ENCODE assay signal across 17 cellular contexts in the genomic region with DNA sequence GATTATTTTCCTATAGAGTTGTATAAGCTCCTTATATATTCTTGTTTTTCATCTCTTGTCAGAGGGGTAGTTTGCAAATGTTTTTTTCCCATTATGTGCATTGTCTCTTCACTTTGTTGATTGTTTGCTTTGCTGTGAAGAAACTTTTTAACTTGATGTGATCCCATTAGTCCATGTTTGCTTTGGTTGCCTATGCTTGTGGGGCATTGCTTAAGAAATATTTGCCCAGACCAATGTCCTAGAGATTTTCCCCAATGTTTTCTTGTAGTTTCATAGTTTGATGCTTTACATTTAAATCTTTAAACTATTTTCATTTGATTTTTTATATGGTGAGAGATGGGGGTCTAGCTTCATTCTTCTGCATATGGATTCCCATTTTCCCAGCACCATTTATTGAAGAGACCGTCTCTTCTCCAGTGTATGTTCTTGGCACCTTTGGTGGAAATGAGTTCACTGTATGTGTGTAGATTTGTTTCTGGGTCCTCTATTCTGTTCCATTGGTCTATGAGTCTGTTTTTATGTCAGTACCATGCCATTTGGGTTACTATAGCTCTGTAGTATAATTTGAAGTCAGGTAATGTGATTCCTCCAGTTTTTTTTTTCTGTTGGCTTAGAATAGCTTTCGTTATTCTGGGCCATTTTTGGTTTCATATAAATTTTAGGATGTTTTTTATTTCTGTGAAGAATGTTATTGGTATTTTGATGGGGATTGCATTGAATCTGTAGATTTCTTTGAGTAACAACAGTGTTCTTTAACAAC.
DNase-seq lines count a peak whose midpoint lies in the region; ATAC-seq and TF ChIP-seq lines count a peak whose summit lies in the region.
"Had no signal": no experiment of that assay in that cellular context is flagged by ENCODE, and none has a peak within 500 bp of the region (broad histone marks: within the 10 kb centered on the region; RNA-seq: fewer than 3 reads in every experiment).

No MANE protein-coding gene starts in this region.

- peaks cover 20% of the 10 kb centered on the region for H3K4me1 Mint-ChIP-seq in WTC11

- intact Hi-C loops in right cardiac atrium (cut with DNase I), result no loop called here

- H3K27me3 Mint-ChIP-seq in WTC11 (ENCODE audit: low read depth), result no peaks in the 10 kb centered on the region

- H3K4me1 ChIP-seq in liver (ENCODE audit: control insufficient read depth in 4 of 4, insufficient read depth in 4 of 4, low read length in 3 of 4), result peaks cover 10 to 43% (median 30%) of the 10 kb centered on the region in 4 donors
- H3K4me1 ChIP-seq in tibial nerve, result peaks cover 0 to 59% (median 43%) of the 10 kb centered on the region in 4 donors
- H3K4me1 ChIP-seq in right cardiac atrium (ENCODE audit: control insufficient read depth, insufficient read depth, low read length), result no peaks in the 10 kb centered on the region

- peaks cover 18% of the 10 kb centered on the region for H3K9me3 Mint-ChIP-seq in WTC11
- H3K9me3 Mint-ChIP-seq: CD4-positive, alpha-beta T cell; CD8-positive, alpha-beta T cell had no signal

- no peak overlapping the region for H3K27ac Mint-ChIP-seq in WTC11
- H3K27ac Mint-ChIP-seq: B cell; CD4-positive, alpha-beta T cell; CD8-positive, alpha-beta T cell had no signal

- no peak for TF ChIP-seq POLR2A in tibial nerve (IDR thresholded peaks at IDR 0.05)

- no peak overlapping the region for H3K9ac ChIP-seq in liver (ENCODE audit: low read depth in 1 of 2, low read length in 2 of 2)
- H3K9ac ChIP-seq: BLaER1 treated with 17β-estradiol and CSF1 and Interleukin-3, amounts not matched to agents 10 nM and 100 nM had no signal

- no peak for TF ChIP-seq CTCF in WTC11 (IDR thresholded peaks at IDR 0.05)
- no peak for TF ChIP-seq CTCF in liver (IDR thresholded peaks at IDR 0.05; ENCODE audit: low read depth, low read length, missing input control)
- no peak for TF ChIP-seq CTCF in tibial nerve (IDR thresholded peaks at IDR 0.05)

- TF ChIP-seq RAD21 in liver (IDR thresholded peaks at IDR 0.05), result peak in 1 of 2 donors; percentile 37

- H3K27ac ChIP-seq in liver (ENCODE audit: low read depth in 1 of 2, low read length in 2 of 2), result peak overlapping the region; percentile 91 to 93
- peak overlapping the region in 3 of 4 donors; percentile 82 to 92 (median 91) for H3K27ac ChIP-seq in tibial nerve
- H3K27ac ChIP-seq in right cardiac atrium (ENCODE audit: low read length), result no peak overlapping the region
- H3K27ac ChIP-seq: 22Rv1; A549; BLaER1 treated with 17β-estradiol and CSF1 and Interleukin-3, amounts not matched to agents 10 nM and 100 nM; C4-2B had no signal

- H3K4me3 Mint-ChIP-seq in WTC11, result no peak overlapping the region
- H3K4me3 Mint-ChIP-seq: B cell; CD4-positive, alpha-beta T cell; CD8-positive, alpha-beta T cell had no signal

- WGBS in liver, result 79% methylated on average over 2 of the region's 2 CpGs
- WGBS in tibial nerve, 2 donors, result 95 to 99% methylated on average over 2 of the region's 2 CpGs
- WGBS in right cardiac atrium, result 92% methylated on average over 2 of the region's 2 CpGs

- CTCF ChIA-PET in WTC11 (lab: Charles Lee), result no interaction called here

- TF ChIP-seq EP300 in tibial nerve (IDR thresholded peaks at IDR 0.05), result no peak

- H3K36me3 ChIP-seq in liver (ENCODE audit: control insufficient read depth in 4 of 4, insufficient read depth in 3 of 4, low read depth in 1 of 4, low read length in 3 of 4) (no peaks in the 10 kb centered on the region), tibial nerve (no peaks in the 10 kb centered on the region)
- H3K36me3 ChIP-seq: BLaER1 treated with 17β-estradiol and CSF1 and Interleukin-3, amounts not matched to agents 10 nM and 100 nM had no signal

- H3K36me3 Mint-ChIP-seq in WTC11, result no peaks in the 10 kb centered on the region
- H3K36me3 Mint-ChIP-seq: CD8-positive, alpha-beta T cell had no signal

- ATAC-seq in WTC11, result no peak
- ATAC-seq in right cardiac atrium, result no peak
- ATAC-seq: A549; CD8-positive, alpha-beta T cell had no signal

- POLR2A ChIA-PET in WTC11 (lab: Charles Lee), result no interaction called here

- H3K9me3 ChIP-seq in liver (ENCODE audit: control insufficient read depth in 4 of 4, low read length in 3 of 4) (no peaks in the 10 kb centered on the region), tibial nerve (no peaks in the 10 kb centered on the region), right cardiac atrium (ENCODE audit: control insufficient read depth, low read length) (no peaks in the 10 kb centered on the region)
- H3K9me3 ChIP-seq: Caco-2 had no signal

- DNase-seq in WTC11 (ENCODE audit: low spot score) (no peak), tibial nerve (ENCODE audit: low spot score in 2 of 2) (no peak), right cardiac atrium (no peak), hepatic stellate cell (ENCODE audit: low spot score) (no peak)
- DNase-seq: AML-193; Caco-2; Calu3; CD4-positive, alpha-beta T cell; CD8-positive, alpha-beta T cell; DMS79 treated with DMSO at 0.1 percent for 48 hours; GF-D8 had no signal

- H3K27me3 ChIP-seq in liver (ENCODE audit: control insufficient read depth in 4 of 4, insufficient read depth in 4 of 4, low read length in 3 of 4) (no peaks in the 10 kb centered on the region), tibial nerve (no peaks in the 10 kb centered on the region), right cardiac atrium (ENCODE audit: control insufficient read depth, insufficient read depth) (no peaks in the 10 kb centered on the region)
- H3K27me3 ChIP-seq: BLaER1 treated with 17β-estradiol and CSF1 and Interleukin-3, amounts not matched to agents 10 nM and 100 nM had no signal

- no peak overlapping the region for H3K4me3 ChIP-seq in liver (ENCODE audit: low read depth in 1 of 3, low read length in 3 of 3)
- H3K4me3 ChIP-seq in tibial nerve, result no peak overlapping the region
- H3K4me3 ChIP-seq in right cardiac atrium (ENCODE audit: low read length), result no peak overlapping the region
- H3K4me3 ChIP-seq: A549; BLaER1 treated with 17β-estradiol and CSF1 and Interleukin-3, amounts not matched to agents 10 nM and 100 nM had no signal

TF ChIP-seq in WTC11, 78 proteins besides CTCF, POLR2A, EP300 and RAD21:
- no peak for TF ChIP-seq E2F5 (CRISPR knock-in tag; IDR thresholded peaks at IDR 0.05)
- TF ChIP-seq GABPB1 (CRISPR knock-in tag; IDR thresholded peaks at IDR 0.05), result peak; percentile 76
- TF ChIP-seq, protein P1, sequence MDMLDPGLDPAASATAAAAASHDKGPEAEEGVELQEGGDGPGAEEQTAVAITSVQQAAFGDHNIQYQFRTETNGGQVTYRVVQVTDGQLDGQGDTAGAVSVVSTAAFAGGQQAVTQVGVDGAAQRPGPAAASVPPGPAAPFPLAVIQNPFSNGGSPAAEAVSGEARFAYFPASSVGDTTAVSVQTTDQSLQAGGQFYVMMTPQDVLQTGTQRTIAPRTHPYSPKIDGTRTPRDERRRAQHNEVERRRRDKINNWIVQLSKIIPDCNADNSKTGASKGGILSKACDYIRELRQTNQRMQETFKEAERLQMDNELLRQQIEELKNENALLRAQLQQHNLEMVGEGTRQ (CRISPR knock-in tag; IDR thresholded peaks at IDR 0.05), result no peak

TF ChIP-seq in liver, 16 proteins besides CTCF, POLR2A, EP300 and RAD21 (continues in another document):
- TF ChIP-seq FOXA2 (IDR thresholded peaks at IDR 0.05) (peak; percentile 64), EGR1 (IDR thresholded peaks at IDR 0.05; ENCODE audit: low read depth in 2 of 2) (no peak), TAF1 (conservative IDR thresholded peaks at IDR 0.05) (no peak), FOXA1 (IDR thresholded peaks at IDR 0.05) (peak; percentile 33), JUND (IDR thresholded peaks at IDR 0.05) (peak in 1 of 2 donors; percentile 59), ATF3 (IDR thresholded peaks at IDR 0.05) (no peak), RXRA (IDR thresholded peaks at IDR 0.05) (peak; percentile 41 to 76), GABPA (IDR thresholded peaks at IDR 0.05 in 1 of 2, conservative IDR thresholded peaks at IDR 0.05 in 1 of 2) (no peak), SP1 (IDR thresholded peaks at IDR 0.05) (peak; percentile 31), YY1 (IDR thresholded peaks at IDR 0.05) (peak; percentile 64), HNF4G (IDR thresholded peaks at IDR 0.05) (peak; percentile 15), HNF4A (conservative IDR thresholded peaks at IDR 0.05) (peak; percentile 65 to 73)
- TF ChIP-seq, protein P2, sequence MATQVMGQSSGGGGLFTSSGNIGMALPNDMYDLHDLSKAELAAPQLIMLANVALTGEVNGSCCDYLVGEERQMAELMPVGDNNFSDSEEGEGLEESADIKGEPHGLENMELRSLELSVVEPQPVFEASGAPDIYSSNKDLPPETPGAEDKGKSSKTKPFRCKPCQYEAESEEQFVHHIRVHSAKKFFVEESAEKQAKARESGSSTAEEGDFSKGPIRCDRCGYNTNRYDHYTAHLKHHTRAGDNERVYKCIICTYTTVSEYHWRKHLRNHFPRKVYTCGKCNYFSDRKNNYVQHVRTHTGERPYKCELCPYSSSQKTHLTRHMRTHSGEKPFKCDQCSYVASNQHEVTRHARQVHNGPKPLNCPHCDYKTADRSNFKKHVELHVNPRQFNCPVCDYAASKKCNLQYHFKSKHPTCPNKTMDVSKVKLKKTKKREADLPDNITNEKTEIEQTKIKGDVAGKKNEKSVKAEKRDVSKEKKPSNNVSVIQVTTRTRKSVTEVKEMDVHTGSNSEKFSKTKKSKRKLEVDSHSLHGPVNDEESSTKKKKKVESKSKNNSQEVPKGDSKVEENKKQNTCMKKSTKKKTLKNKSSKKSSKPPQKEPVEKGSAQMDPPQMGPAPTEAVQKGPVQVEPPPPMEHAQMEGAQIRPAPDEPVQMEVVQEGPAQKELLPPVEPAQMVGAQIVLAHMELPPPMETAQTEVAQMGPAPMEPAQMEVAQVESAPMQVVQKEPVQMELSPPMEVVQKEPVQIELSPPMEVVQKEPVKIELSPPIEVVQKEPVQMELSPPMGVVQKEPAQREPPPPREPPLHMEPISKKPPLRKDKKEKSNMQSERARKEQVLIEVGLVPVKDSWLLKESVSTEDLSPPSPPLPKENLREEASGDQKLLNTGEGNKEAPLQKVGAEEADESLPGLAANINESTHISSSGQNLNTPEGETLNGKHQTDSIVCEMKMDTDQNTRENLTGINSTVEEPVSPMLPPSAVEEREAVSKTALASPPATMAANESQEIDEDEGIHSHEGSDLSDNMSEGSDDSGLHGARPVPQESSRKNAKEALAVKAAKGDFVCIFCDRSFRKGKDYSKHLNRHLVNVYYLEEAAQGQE (IDR thresholded peaks at IDR 0.05), result peak; percentile 57
- TF ChIP-seq, protein P3, sequence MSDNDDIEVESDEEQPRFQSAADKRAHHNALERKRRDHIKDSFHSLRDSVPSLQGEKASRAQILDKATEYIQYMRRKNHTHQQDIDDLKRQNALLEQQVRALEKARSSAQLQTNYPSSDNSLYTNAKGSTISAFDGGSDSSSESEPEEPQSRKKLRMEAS (IDR thresholded peaks at IDR 0.05), result peak; percentile 30
